Comparison of ENCODE assay signal across 20 cellular contexts in the genomic region with DNA sequence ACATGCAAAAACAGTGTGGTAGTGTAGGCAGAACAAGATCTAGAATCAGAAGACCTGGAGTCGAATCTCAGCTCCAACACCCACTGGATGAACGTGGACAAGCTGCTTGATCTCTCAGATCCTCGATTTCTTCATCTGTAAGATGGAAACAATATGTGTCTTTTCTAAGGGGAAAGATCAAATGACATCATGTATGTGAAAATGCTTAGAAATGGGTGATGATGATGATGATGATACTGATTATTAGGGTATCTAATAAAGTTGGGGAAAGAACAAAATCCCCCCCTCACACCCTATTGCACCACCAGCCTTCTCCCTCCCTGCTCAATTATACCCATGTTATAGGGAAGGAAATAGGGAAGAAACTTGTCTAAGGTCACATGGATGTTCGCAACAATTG. TPM values are rescaled to one million over a fixed set of nuclear protein-coding genes. Genes with fewer than 3 reads are reported as not detected.
DNase-seq lines count a peak whose midpoint lies in the region; ATAC-seq, FAIRE-seq and TF ChIP-seq lines count a peak whose summit lies in the region.
"Had no signal": no experiment of that assay in that cellular context is flagged by ENCODE, and none has a peak within 500 bp of the region (broad histone marks: within the 10 kb centered on the region; RNA-seq: fewer than 3 reads in every experiment).

No MANE protein-coding gene starts in this region.

- no peak for TF ChIP-seq CTCF in mammary epithelial cell (conservative IDR thresholded peaks at IDR 0.05 in 1 of 2, IDR thresholded peaks at IDR 0.05 in 1 of 2; ENCODE audit: extremely low read depth in 1 of 2, insufficient read depth in 1 of 2, low read depth in 1 of 2, low read length in 2 of 2)
- no peak for TF ChIP-seq CTCF in brain microvascular endothelial cell (IDR thresholded peaks at IDR 0.05; ENCODE audit: low read depth, low read length, missing control alignments)

- peak; percentile 40 for FAIRE-seq in HTR-8/SVneo (lab: Jason Lieb, UNC)
- FAIRE-seq: GM12878, GM18507, H54 had no signal

- DNase-seq in activated naive CD8-positive, alpha-beta T cell treated with anti-CD3 and anti-CD28 coated beads for 36 hours = no peak
- DNase-seq in HTR-8/SVneo (ENCODE audit: insufficient read length, low spot score) (no peak), mammary epithelial cell (no peak), brain microvascular endothelial cell (no peak)
- no peak for DNase-seq in effector memory CD8-positive, alpha-beta T cell
- DNase-seq in naive thymus-derived CD8-positive, alpha-beta T cell = no peak
- DNase-seq in activated CD4-positive, alpha-beta T cell treated with anti-CD3 and anti-CD28 coated beads, Interleukin-2, amount 10 ng/mL, durations not matched to agents 24 days and 14 days = no peak
- DNase-seq: 8988T; AML-193; CD4-positive, CD25-positive, alpha-beta regulatory T cell; DMS79; GM23248 had no signal

- dilution Hi-C loops in mammary epithelial cell (cut with HindIII; ENCODE audit: low sequenced_read_pairs) = no loop called here

- H2AFZ ChIP-seq in mammary epithelial cell (ENCODE audit: low read depth, low read length) = no peak overlapping the region
- H2AFZ ChIP-seq: GM23248 had no signal

- no peaks in the 10 kb centered on the region for H3K36me3 Mint-ChIP-seq in activated naive CD8-positive, alpha-beta T cell
- H3K36me3 Mint-ChIP-seq in activated naive CD8-positive, alpha-beta T cell treated with anti-CD3 and anti-CD28 coated beads for 36 hours = peaks cover 13% of the 10 kb centered on the region
- peaks cover 29% of the 10 kb centered on the region for H3K36me3 Mint-ChIP-seq in effector memory CD8-positive, alpha-beta T cell (ENCODE audit: insufficient read depth)
- H3K36me3 Mint-ChIP-seq in naive thymus-derived CD8-positive, alpha-beta T cell = peaks cover 0 to 59% (median 5%) of the 10 kb centered on the region in 3 donors
- H3K36me3 Mint-ChIP-seq in activated CD4-positive, alpha-beta T cell treated with anti-CD3 and anti-CD28 coated beads, Interleukin-2, amount 10 ng/mL, durations not matched to agents 24 days and 14 days (ENCODE audit: low read depth) = peaks cover 42% of the 10 kb centered on the region

- peaks cover 20% of the 10 kb centered on the region for H3K4me1 Mint-ChIP-seq in activated naive CD8-positive, alpha-beta T cell (ENCODE audit: low read depth)
- peaks cover 14% of the 10 kb centered on the region for H3K4me1 Mint-ChIP-seq in activated naive CD8-positive, alpha-beta T cell treated with anti-CD3 and anti-CD28 coated beads for 36 hours
- H3K4me1 Mint-ChIP-seq in effector memory CD8-positive, alpha-beta T cell (ENCODE audit: low read depth in 2 of 2) = peaks cover 26 to 47% of the 10 kb centered on the region in 2 donors
- H3K4me1 Mint-ChIP-seq in naive thymus-derived CD8-positive, alpha-beta T cell = peaks cover 23 to 34% (median 29%) of the 10 kb centered on the region in 4 donors
- peaks cover 14% of the 10 kb centered on the region for H3K4me1 Mint-ChIP-seq in activated CD4-positive, alpha-beta T cell treated with anti-CD3 and anti-CD28 coated beads, Interleukin-2, amount 10 ng/mL, durations not matched to agents 24 days and 14 days

- no peak overlapping the region for H3K4me3 ChIP-seq in mammary epithelial cell (replicated peaks in 1 of 3; ENCODE audit: insufficient read depth in 1 of 3, low read depth in 2 of 3, low read length in 3 of 3)
- H3K4me3 ChIP-seq in brain microvascular endothelial cell (ENCODE audit: low read depth, low read length) = no peak overlapping the region
- H3K4me3 ChIP-seq: BLaER1, GM12878, GM23248 had no signal

- peaks cover 13% of the 10 kb centered on the region for H3K4me1 ChIP-seq in mammary epithelial cell (ENCODE audit: insufficient read depth, low read length)
- H3K4me1 ChIP-seq: BLaER1 had no signal

- POLR2A ChIA-PET in naive thymus-derived CD8-positive, alpha-beta T cell (lab: Charles Lee) = no interaction called here

- BruUV-seq in mammary epithelial cell (replicated peaks; lab: Mats Ljungman, UMichigan) = no TSS peak

- no peak for ATAC-seq in effector memory CD8-positive, alpha-beta T cell (replicated peaks)
- ATAC-seq in naive thymus-derived CD8-positive, alpha-beta T cell = no peak
- ATAC-seq: GM12878, HCT116 had no signal

- H3K9ac ChIP-seq in mammary epithelial cell (ENCODE audit: insufficient read depth, low read length) = no peak overlapping the region
- H3K9ac ChIP-seq: BLaER1, GM23248 had no signal

- peak overlapping the region; percentile 70 for H3K27ac Mint-ChIP-seq in activated naive CD8-positive, alpha-beta T cell
- H3K27ac Mint-ChIP-seq in activated naive CD8-positive, alpha-beta T cell treated with anti-CD3 and anti-CD28 coated beads for 36 hours = no peak overlapping the region
- H3K27ac Mint-ChIP-seq in effector memory CD8-positive, alpha-beta T cell = peak overlapping the region; percentile 61 to 95
- H3K27ac Mint-ChIP-seq in naive thymus-derived CD8-positive, alpha-beta T cell = peak overlapping the region in 6 of 10 donors; percentile 15 to 82 (median 62)
- no peak overlapping the region for H3K27ac Mint-ChIP-seq in activated CD4-positive, alpha-beta T cell treated with anti-CD3 and anti-CD28 coated beads, Interleukin-2, amount 10 ng/mL, durations not matched to agents 24 days and 14 days

- H3K27me3 Mint-ChIP-seq in activated naive CD8-positive, alpha-beta T cell = no peaks in the 10 kb centered on the region
- no peaks in the 10 kb centered on the region for H3K27me3 Mint-ChIP-seq in activated naive CD8-positive, alpha-beta T cell treated with anti-CD3 and anti-CD28 coated beads for 36 hours
- no peaks in the 10 kb centered on the region for H3K27me3 Mint-ChIP-seq in effector memory CD8-positive, alpha-beta T cell
- no peaks in the 10 kb centered on the region for H3K27me3 Mint-ChIP-seq in naive thymus-derived CD8-positive, alpha-beta T cell
- peaks cover 2% of the 10 kb centered on the region for H3K27me3 Mint-ChIP-seq in activated CD4-positive, alpha-beta T cell treated with anti-CD3 and anti-CD28 coated beads, Interleukin-2, amount 10 ng/mL, durations not matched to agents 24 days and 14 days
- H3K27me3 Mint-ChIP-seq: CD4-positive, CD25-positive, alpha-beta regulatory T cell had no signal

- no peaks in the 10 kb centered on the region for H3K9me3 ChIP-seq in mammary epithelial cell (replicated peaks; ENCODE audit: insufficient read depth, low read length)
- H3K9me3 ChIP-seq: BLaER1 had no signal

- H3K36me3 ChIP-seq in mammary epithelial cell (ENCODE audit: insufficient read depth, low read length) (peaks cover 28% of the 10 kb centered on the region), brain microvascular endothelial cell (replicated peaks) (peaks cover 36% of the 10 kb centered on the region)

- 92% methylated on average over 4 of the region's 4 CpGs for WGBS in mammary epithelial cell (ENCODE audit: low coverage, missing lambda C conversion rate)

- in situ Hi-C loops in mammary epithelial cell (cut with MboI; ENCODE audit: low sequenced_read_pairs in 2 of 2) = loop anchor here in 1 of 2 donors (10.0 to 25.0 kb wide), 2 partner anchors 89 to 232 kb away; partner anchors contain the start of genes MRPS23 and SRSF1
- in situ Hi-C loops in brain microvascular endothelial cell (cut with HindIII; ENCODE audit: low pct_ligation_motif_present, low sequenced_read_pairs) = no loop called here

- H3K27me3 ChIP-seq in mammary epithelial cell (ENCODE audit: insufficient read depth, low read length) (no peaks in the 10 kb centered on the region), brain microvascular endothelial cell (replicated peaks) (no peaks in the 10 kb centered on the region)
- H3K27me3 ChIP-seq: BLaER1 had no signal

- no peak overlapping the region for H3K4me2 ChIP-seq in mammary epithelial cell (ENCODE audit: insufficient read depth, low read depth, low read length)
- H3K4me2 ChIP-seq: BLaER1 had no signal

- H3K27ac ChIP-seq in mammary epithelial cell (ENCODE audit: insufficient read depth, low read depth, low read length) = no peak overlapping the region
- H3K27ac ChIP-seq in brain microvascular endothelial cell = no peak overlapping the region
- H3K27ac ChIP-seq: BLaER1, GM23248 had no signal

- intact Hi-C loops in mammary epithelial cell (cut with micrococcal nuclease) = no loop called here
- intact Hi-C loops in activated CD4-positive, alpha-beta T cell treated with anti-CD3 and anti-CD28 coated beads, Interleukin-2, amount 10 ng/mL, durations not matched to agents 24 days and 14 days (cut with micrococcal nuclease) = no loop called here

- CTCF ChIA-PET in mammary epithelial cell (lab: Charles Lee; ENCODE audit: low non-redundant PET) = no interaction called here

- peaks cover 22% of the 10 kb centered on the region for H3K79me2 ChIP-seq in mammary epithelial cell (ENCODE audit: insufficient read depth, low read length)

- no peaks in the 10 kb centered on the region for H3K9me3 Mint-ChIP-seq in activated naive CD8-positive, alpha-beta T cell (ENCODE audit: low read depth)
- H3K9me3 Mint-ChIP-seq in activated naive CD8-positive, alpha-beta T cell treated with anti-CD3 and anti-CD28 coated beads for 36 hours = no peaks in the 10 kb centered on the region
- no peaks in the 10 kb centered on the region for H3K9me3 Mint-ChIP-seq in effector memory CD8-positive, alpha-beta T cell
- H3K9me3 Mint-ChIP-seq in naive thymus-derived CD8-positive, alpha-beta T cell = no peaks in the 10 kb centered on the region
- no peaks in the 10 kb centered on the region for H3K9me3 Mint-ChIP-seq in activated CD4-positive, alpha-beta T cell treated with anti-CD3 and anti-CD28 coated beads, Interleukin-2, amount 10 ng/mL, durations not matched to agents 24 days and 14 days
- H3K9me3 Mint-ChIP-seq: CD4-positive, CD25-positive, alpha-beta regulatory T cell had no signal

- H3K4me3 Mint-ChIP-seq in activated naive CD8-positive, alpha-beta T cell = no peak overlapping the region
- H3K4me3 Mint-ChIP-seq in activated naive CD8-positive, alpha-beta T cell treated with anti-CD3 and anti-CD28 coated beads for 36 hours = no peak overlapping the region
- no peak overlapping the region for H3K4me3 Mint-ChIP-seq in effector memory CD8-positive, alpha-beta T cell
- no peak overlapping the region for H3K4me3 Mint-ChIP-seq in naive thymus-derived CD8-positive, alpha-beta T cell
- no peak overlapping the region for H3K4me3 Mint-ChIP-seq in activated CD4-positive, alpha-beta T cell treated with anti-CD3 and anti-CD28 coated beads, Interleukin-2, amount 10 ng/mL, durations not matched to agents 24 days and 14 days
- H3K4me3 Mint-ChIP-seq: CD4-positive, CD25-positive, alpha-beta regulatory T cell had no signal

- H4K20me1 ChIP-seq in mammary epithelial cell (ENCODE audit: insufficient read depth, low read length) = no peaks in the 10 kb centered on the region

RNA-seq across cellular contexts. Expression of gene DYNLL2, which starts 10.9 kb away (rescaled TPM):
- 10 to 100 TPM; 33.4 to 33.5 TPM for total RNA-seq in activated naive CD8-positive, alpha-beta T cell treated with anti-CD3 and anti-CD28 coated beads for 36 hours
- 10 to 100 TPM; 35.3 to 36.5 TPM for total RNA-seq in naive thymus-derived CD8-positive, alpha-beta T cell
- 1 to 10 TPM; 1.1 to 1.3 (median 1.2) TPM for polyA plus RNA-seq in naive thymus-derived CD8-positive, alpha-beta T cell
- total RNA-seq in mammary epithelial cell = 10 to 100 TPM; 12.8 to 27.6 TPM
- polyA plus RNA-seq in mammary epithelial cell = 12.0 TPM
- 23.5 TPM for polyA minus RNA-seq in mammary epithelial cell
- total RNA-seq in activated CD4-positive, alpha-beta T cell treated with anti-CD3 and anti-CD28 coated beads, Interleukin-2, amount 10 ng/mL, durations not matched to agents 24 days and 14 days = 36.6 and 37.2 TPM in 2 replicates

RNA-seq across cellular contexts. Expression of gene OR4D1, which starts 54.1 kb away (rescaled TPM):
- under 1 TPM; 0.14 to 0.22 TPM for total RNA-seq in activated naive CD8-positive, alpha-beta T cell treated with anti-CD3 and anti-CD28 coated beads for 36 hours
- total RNA-seq in naive thymus-derived CD8-positive, alpha-beta T cell = 1 to 10 TPM; 2.6 to 2.9 TPM
- polyA plus RNA-seq in naive thymus-derived CD8-positive, alpha-beta T cell = 1 to 10 TPM; 1.6 to 3.0 (median 2.9) TPM
- total RNA-seq in mammary epithelial cell = not detected
- polyA plus RNA-seq in mammary epithelial cell = not detected
- polyA minus RNA-seq in mammary epithelial cell = not detected
- 0.07 and 0.14 TPM in 2 replicates for total RNA-seq in activated CD4-positive, alpha-beta T cell treated with anti-CD3 and anti-CD28 coated beads, Interleukin-2, amount 10 ng/mL, durations not matched to agents 24 days and 14 days
- total RNA-seq: G401, GM12878, GM23248, HT-29 had no signal
- polyA plus RNA-seq: GM12878, GM23248 had no signal

Comparison
In these comparisons a context has a peak if more than half of its experiments do, and no peak if none do; other contexts are left out.
1. H3K27ac Mint-ChIP-seq: peak in activated naive CD8-positive, alpha-beta T cell (single experiment), effector memory CD8-positive, alpha-beta T cell (2 of 2) and naive thymus-derived CD8-positive, alpha-beta T cell (6 of 10); none in activated naive CD8-positive, alpha-beta T cell treated with anti-CD3 and anti-CD28 coated beads for 36 hours (single experiment) and activated CD4-positive, alpha-beta T cell treated with anti-CD3 and anti-CD28 coated beads, Interleukin-2, amount 10 ng/mL, durations not matched to agents 24 days and 14 days (single experiment).